In genomic region chr2:100416397-100416938, GRCh38 we compare ENCODE assay signal across 7 cellular contexts.
A peak's percentile ranks its signal among the peaks of the same experiment; 100 is the strongest.
DNase-seq lines count a peak whose midpoint lies in the region; ATAC-seq lines count a peak whose summit lies in the region.

No MANE protein-coding gene starts in this region.

- no peaks in the 10 kb centered on the region for H3K9me3 Mint-ChIP-seq in activated naive CD8-positive, alpha-beta T cell (ENCODE audit: low read depth)

- H3K36me3 Mint-ChIP-seq in activated naive CD8-positive, alpha-beta T cell: peaks cover 2% of the 10 kb centered on the region

- peaks cover 30% of the 10 kb centered on the region for H3K4me1 Mint-ChIP-seq in activated naive CD8-positive, alpha-beta T cell (ENCODE audit: low read depth)

- DNase-seq in substantia nigra (lab: John Stamatoyannopoulos, UW) (peak in 1 of 49 donors; percentile 24), GM19238 (ENCODE audit: insufficient read length, low spot score) (no peak)
- DNase-seq in stimulated activated CD4-positive, alpha-beta T cell treated with anti-CD3 and anti-CD28 coated beads, Interleukin-12 subunit alpha, Interleukin-12 subunit beta, amount 100 ng/mL, for 4 hours: no peak
- DNase-seq in activated CD4-positive, CD25-positive, alpha-beta regulatory T cell treated with anti-CD3 and anti-CD28 coated beads, Interleukin-2, amount 50 U/mL, for 72 hours: no peak

- no peaks in the 10 kb centered on the region for H3K27me3 Mint-ChIP-seq in activated naive CD8-positive, alpha-beta T cell

- peak overlapping the region; percentile 87 for H3K27ac Mint-ChIP-seq in activated naive CD8-positive, alpha-beta T cell

- H3K27ac ChIP-seq in substantia nigra (ENCODE audit: low read depth, low read length, poor library complexity, severe bottlenecking): peak overlapping the region; percentile 72

- peak overlapping the region; percentile 96 for H3K4me3 Mint-ChIP-seq in activated naive CD8-positive, alpha-beta T cell

- H3K4me3 ChIP-seq in iPS-18c (ENCODE audit: insufficient read depth, low read depth, low read length): peak overlapping the region; percentile 79

- no peaks in the 10 kb centered on the region for H3K9me3 ChIP-seq in iPS-18c (ENCODE audit: control insufficient read depth, insufficient read depth, low read length)

- ATAC-seq in HG03159 (IDR thresholded peaks at IDR 0.05; ENCODE audit: unreplicated experiment): peak; percentile 8
